In the genomic region with DNA sequence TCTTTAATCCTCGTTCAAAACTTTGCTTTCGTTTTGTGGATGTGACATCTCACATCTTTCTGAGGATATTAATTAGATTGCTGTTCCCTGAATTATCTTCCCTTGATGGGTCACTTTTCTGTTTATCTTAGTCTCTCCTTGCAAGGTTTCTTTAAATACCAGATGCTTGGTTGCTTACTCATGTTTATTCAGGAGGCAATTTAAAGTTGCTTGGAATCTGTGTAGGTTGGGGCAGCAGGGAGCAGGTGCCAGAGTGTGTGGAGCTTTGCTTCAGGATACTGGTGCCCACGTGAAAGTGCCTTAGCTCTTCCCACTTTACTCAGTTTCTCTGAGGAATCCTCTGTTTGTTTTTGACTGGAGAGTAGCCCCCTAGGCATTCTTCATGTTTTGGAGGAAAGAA, we compare ENCODE assay signal across 1 cellular context.
TF ChIP-seq lines count a peak whose summit lies in the region.

No MANE protein-coding gene starts in this region.

TF ChIP-seq in IMR-90, 13 proteins besides CTCF, POLR2A, EP300 and RAD21 (continued from another document):
- TF ChIP-seq RFX5 (IDR thresholded peaks at IDR 0.05; ENCODE audit: low read depth, low read length): no peak
- TF ChIP-seq CEBPB (IDR thresholded peaks at IDR 0.05; ENCODE audit: low read depth, low read length): no peak
TF ChIP-seq in IMR-90: peak in this region for 1.
